14 cellular contexts compared by ENCODE assay signal in the genomic region with DNA sequence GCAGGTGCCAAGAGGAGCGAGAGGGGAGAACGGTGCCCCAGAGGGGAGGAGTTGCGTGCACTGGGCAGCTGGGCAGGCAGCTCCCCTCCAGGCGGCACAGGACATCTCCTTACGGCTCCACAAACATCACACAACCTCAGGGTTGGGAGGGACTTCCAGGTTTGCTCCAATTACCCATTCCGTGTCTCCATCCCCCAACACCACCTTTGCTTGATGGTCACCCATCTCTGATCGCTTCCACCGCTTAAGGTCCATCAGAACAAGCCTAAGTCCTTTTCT. TPM values are rescaled to one million over a fixed set of nuclear protein-coding genes. Genes with fewer than 3 reads are reported as not detected.
DNase-seq lines count a peak whose midpoint lies in the region; ATAC-seq, FAIRE-seq and TF ChIP-seq lines count a peak whose summit lies in the region.
"Had no signal": no experiment of that assay in that cellular context is flagged by ENCODE, and none has a peak within 500 bp of the region (broad histone marks: within the 10 kb centered on the region; RNA-seq: fewer than 3 reads in every experiment).

No MANE protein-coding gene starts in this region.

- H3K4me2 ChIP-seq in A549 (no peak overlapping the region), GM23338 (no peak overlapping the region), mesenchymal stem cell (ENCODE audit: low read length, poor library complexity, severe bottlenecking) (no peak overlapping the region)

- no peaks in the 10 kb centered on the region for H3K79me1 ChIP-seq in mesenchymal stem cell (replicated peaks; ENCODE audit: low read length, poor library complexity, severe bottlenecking)

- H3K36me3 ChIP-seq in GM23338 (ENCODE audit: insufficient read depth) = no peaks in the 10 kb centered on the region
- no peaks in the 10 kb centered on the region for H3K36me3 ChIP-seq in body of pancreas (replicated peaks in 1 of 2; ENCODE audit: insufficient read depth in 1 of 2, low read depth in 2 of 2)
- no peaks in the 10 kb centered on the region for H3K36me3 ChIP-seq in mesenchymal stem cell (ENCODE audit: control insufficient read depth in 1 of 2, insufficient read depth in 2 of 2, low read depth in 1 of 2, low read length in 2 of 2)
- H3K36me3 ChIP-seq in HAP-1 (replicated peaks) = no peaks in the 10 kb centered on the region

- no peak overlapping the region for H2BK120ac ChIP-seq in mesenchymal stem cell (ENCODE audit: low read depth, low read length)

- in situ Hi-C loops in HAP-1 (cut with MboI; ENCODE audit: low sequenced_read_pairs) = loop anchor here (5.0 to 25.0 kb wide), 2 partner anchors 70 to 795 kb away; no protein-coding TSS in a partner anchor

- no peak overlapping the region for H3K18ac ChIP-seq in mesenchymal stem cell (ENCODE audit: low read depth in 1 of 2, low read length in 2 of 2)

- no peak overlapping the region for H4K8ac ChIP-seq in mesenchymal stem cell (ENCODE audit: low read length)

- H2AK5ac ChIP-seq in mesenchymal stem cell (ENCODE audit: low read length, severe bottlenecking) = no peak overlapping the region

- no peaks in the 10 kb centered on the region for H3K9me2 ChIP-seq in GM23338 (ENCODE audit: insufficient read depth)

- intact Hi-C loops in body of pancreas (cut with DNase I) = no loop called here

- no peak for DNase-seq in A549 (ENCODE audit: low read depth in 1 of 2, low spot score in 1 of 2)
- no peak for DNase-seq in GM23338 (ENCODE audit: low spot score)
- no peak for DNase-seq in body of pancreas
- DNase-seq in mesenchymal stem cell = no peak
- no peak for DNase-seq in HAP-1 (ENCODE audit: low spot score in 2 of 2)
- no peak for DNase-seq in DMS79 treated with DMSO at 0.1 percent for 48 hours (lab: John Stamatoyannopoulos, UW)
- DNase-seq in activated T-cell treated with anti-CD3 and anti-CD28 coated beads, Interleukin-2, amount 50 U/mL, for 1 hour = no peak
- DNase-seq: CD8-positive, alpha-beta T cell had no signal

- no peaks in the 10 kb centered on the region for H3K36me3 Mint-ChIP-seq in GM23338 (ENCODE audit: low read depth)
- H3K36me3 Mint-ChIP-seq: CD14-positive monocyte; CD8-positive, alpha-beta T cell had no signal

- H4K91ac ChIP-seq in mesenchymal stem cell (ENCODE audit: low read length) = no peak overlapping the region

- no peaks in the 10 kb centered on the region for H3K79me2 ChIP-seq in GM23338 (replicated peaks; ENCODE audit: insufficient read depth)

- TF ChIP-seq CTCF in A549 (IDR thresholded peaks at IDR 0.05) (no peak), GM23338 (conservative IDR thresholded peaks at IDR 0.05; ENCODE audit: low read depth in 2 of 2) (no peak), body of pancreas (IDR thresholded peaks at IDR 0.05) (no peak)

- H3K4me1 Mint-ChIP-seq in GM23338 = peaks cover 5% of the 10 kb centered on the region; the same call in 2 of the 3 replicates

- H3K4me3 ChIP-seq in A549 (no peak overlapping the region), GM23338 (no peak overlapping the region), body of pancreas (no peak overlapping the region), mesenchymal stem cell (ENCODE audit: insufficient read depth in 1 of 2, low read depth in 1 of 2, low read length in 2 of 2) (no peak overlapping the region), HAP-1 (no peak overlapping the region)
- H3K4me3 ChIP-seq: GM12878 had no signal

- CTCF ChIA-PET in A549 (lab: Yijun Ruan, JAX) = interaction anchor here (1.0 to 6.0 kb wide), 26 partner anchors 9 to 927 kb away, joined by 3 to 123 read pairs (median 6); a partner anchor contains a TSS

- no peaks in the 10 kb centered on the region for H3K9me3 Mint-ChIP-seq in GM23338
- H3K9me3 Mint-ChIP-seq: CD14-positive monocyte; CD8-positive, alpha-beta T cell had no signal

- peak; percentile 49 to 51; a peak in 4 of 6 replicates for ATAC-seq in A549
- peak; percentile 34 for ATAC-seq in GM23338
- peak; percentile 12 for ATAC-seq in body of pancreas
- no peak for ATAC-seq in HG02798 (IDR thresholded peaks at IDR 0.05; ENCODE audit: poor library complexity, unreplicated experiment)
- ATAC-seq: CD8-positive, alpha-beta T cell had no signal

- FAIRE-seq in A549 (lab: Jason Lieb, UNC) = no peak

- H3K27ac ChIP-seq in A549 (no peak overlapping the region), GM23338 (ENCODE audit: low read depth) (no peak overlapping the region), body of pancreas (no peak overlapping the region), mesenchymal stem cell (ENCODE audit: low read length, poor library complexity, severe bottlenecking) (no peak overlapping the region)

- TF ChIP-seq RAD21 in A549 (conservative IDR thresholded peaks at IDR 0.05 in 1 of 2, IDR thresholded peaks at IDR 0.05 in 1 of 2) = no peak

- H3K4me1 ChIP-seq in A549 (no peaks in the 10 kb centered on the region), GM23338 (ENCODE audit: insufficient read depth) (no peaks in the 10 kb centered on the region), body of pancreas (peaks cover 7% of the 10 kb centered on the region), mesenchymal stem cell (ENCODE audit: control insufficient read depth, insufficient read depth, low read depth, low read length) (peaks cover 3% of the 10 kb centered on the region), HAP-1 (no peaks in the 10 kb centered on the region)

- H3K4me3 Mint-ChIP-seq in GM23338 = no peak overlapping the region
- H3K4me3 Mint-ChIP-seq: CD14-positive monocyte; CD8-positive, alpha-beta T cell had no signal

- peak overlapping the region; percentile 9 for H3K9ac ChIP-seq in mesenchymal stem cell (ENCODE audit: low read length)

- no peak overlapping the region for H3K4ac ChIP-seq in mesenchymal stem cell (ENCODE audit: low read depth in 1 of 2, low read length in 2 of 2)

- TF ChIP-seq EP300 in A549 (IDR thresholded peaks at IDR 0.05) = no peak

- no peak overlapping the region for H2BK5ac ChIP-seq in mesenchymal stem cell (ENCODE audit: low read depth, low read length, poor library complexity, severe bottlenecking)

- TF ChIP-seq POLR2A in A549 (IDR thresholded peaks at IDR 0.05; ENCODE audit: low read length) (no peak), body of pancreas (IDR thresholded peaks at IDR 0.05) (no peak)

- whole genome bisulfite sequencing in A549 (ENCODE audit: missing lambda C conversion rate) = 68% methylated on average over 8 of the region's 8 CpGs
- 54 to 57% methylated on average over 8 of the region's 8 CpGs for WGBS in body of pancreas, 2 donors
- WGBS in mesenchymal stem cell = 90% methylated on average over 7 of the region's 8 CpGs

- no peaks in the 10 kb centered on the region for H3K27me3 Mint-ChIP-seq in GM23338 (ENCODE audit: insufficient read depth, low read depth, poor library complexity)

- no peak overlapping the region for H2BK12ac ChIP-seq in mesenchymal stem cell (ENCODE audit: low read length in 2 of 2)

- H3K27me3 ChIP-seq in GM23338 (ENCODE audit: insufficient read depth) = no peaks in the 10 kb centered on the region
- H3K27me3 ChIP-seq in body of pancreas = no peaks in the 10 kb centered on the region
- H3K27me3 ChIP-seq in mesenchymal stem cell (ENCODE audit: control insufficient read depth in 1 of 2, insufficient read depth in 1 of 2, low read length in 2 of 2) = peaks cover 26 to 27% of the 10 kb centered on the region in 2 experiments
- peaks cover 9% of the 10 kb centered on the region for H3K27me3 ChIP-seq in HAP-1 (ENCODE audit: low read depth)

- POLR2A ChIA-PET in A549 (lab: Yijun Ruan, JAX) = no interaction called here

- H2AFZ ChIP-seq in GM23338 (no peak overlapping the region), mesenchymal stem cell (ENCODE audit: low read depth, low read length) (no peak overlapping the region)

- 0 out of 2 replicates have a peak, but pooled peaks cover 5% of the 10 kb centered on the region for H4K20me1 ChIP-seq in GM23338 (replicated peaks; ENCODE audit: insufficient read depth)

- no peak overlapping the region for H3K14ac ChIP-seq in mesenchymal stem cell (ENCODE audit: low read length in 2 of 2)

- H3F3A ChIP-seq in GM23338 (replicated peaks; ENCODE audit: low read depth) = no peaks in the 10 kb centered on the region

- H3K23ac ChIP-seq in mesenchymal stem cell (ENCODE audit: low read length in 2 of 2) = no peak overlapping the region

- no peak overlapping the region for H3K27ac Mint-ChIP-seq in GM23338
- H3K27ac Mint-ChIP-seq: CD14-positive monocyte; CD8-positive, alpha-beta T cell had no signal

- H2BK15ac ChIP-seq in mesenchymal stem cell (ENCODE audit: low read depth, poor library complexity, severe bottlenecking) = no peak overlapping the region

- H3K9me3 ChIP-seq in A549 (no peaks in the 10 kb centered on the region), body of pancreas (no peaks in the 10 kb centered on the region), mesenchymal stem cell (ENCODE audit: control insufficient read depth, low read length) (no peaks in the 10 kb centered on the region), HAP-1 (no peaks in the 10 kb centered on the region)

TF ChIP-seq in A549, 52 proteins besides CTCF, POLR2A, EP300 and RAD21 (continues in another document):
- no peak for TF ChIP-seq PHF8 (IDR thresholded peaks at IDR 0.05; ENCODE audit: borderline replicate concordance, low read depth)

TF ChIP-seq in GM23338, 12 proteins besides CTCF, POLR2A, EP300 and RAD21 (continues in another document):
- no peak for TF ChIP-seq STAT1 (IDR thresholded peaks at IDR 0.05; ENCODE audit: unreplicated experiment)

RNA-seq across cellular contexts. Expression of a gene that starts 14.5 kb away (rescaled TPM):
- 0.08 TPM in 1 of 2 replicates, not detected in the other for polyA plus RNA-seq in A549 (2011; rRNA removed)
- polyA plus RNA-seq in A549 (2012; cell fraction: cytosol; rRNA removed) = 0.03 TPM in 1 of 2 replicates, not detected in the other
- 0.05 and 0.13 TPM in 2 replicates for polyA plus RNA-seq in A549 (2012; cell fraction: nucleus; rRNA removed)
- 0.03 to 0.11 TPM in 2 of 3 replicates, not detected in the other for polyA plus RNA-seq in A549 (2017; fragmentation: RNase III; extraction: RNeasy Plus Mini Kit Qiagen cat#74134 plus additional on column Dnase treatment)
- polyA minus RNA-seq in A549 (2011; rRNA and poly(A)+ RNA removed) = 0.24 TPM in 1 of 2 replicates, not detected in the other
- total RNA-seq in GM23338 (2014; rRNA removed; shearing (Covaris generic)) = 0.07 TPM in 1 of 2 replicates, not detected in the other
- polyA plus RNA-seq in GM23338 (2016; fragmentation: Nextera tagmentation; extraction: Ambion mirVana) = not detected in 2 replicates
- total RNA-seq in body of pancreas = not detected
- polyA plus RNA-seq in mesenchymal stem cell (2013, experiment 1 of 2) = not detected
- not detected for polyA plus RNA-seq in mesenchymal stem cell (2013, experiment 2 of 2)
- total RNA-seq: G401, GM12878, H4 had no signal
- polyA plus RNA-seq: BJ, CD14-positive monocyte had no signal
